18 cellular contexts compared by ENCODE assay signal in the genomic region with DNA sequence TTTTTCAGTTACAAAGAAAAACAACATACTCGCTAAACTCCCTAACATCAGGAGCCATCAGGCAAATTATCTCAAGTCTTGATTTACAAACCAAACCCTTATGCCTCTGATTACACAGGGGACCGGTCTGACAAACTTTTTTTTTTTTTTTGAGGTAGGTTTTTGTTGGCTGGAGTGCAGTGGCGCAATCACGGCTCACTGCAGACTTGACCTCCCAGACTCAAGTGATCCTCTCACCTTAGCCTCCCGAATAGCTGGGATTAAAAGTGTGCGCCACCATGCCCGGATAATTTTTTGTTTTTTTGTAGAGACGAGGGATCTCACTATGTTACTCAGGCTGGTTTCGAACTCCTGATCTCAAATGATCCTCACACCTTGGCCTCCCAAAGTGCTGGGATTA. TPM values are rescaled to one million over a fixed set of nuclear protein-coding genes. Genes with fewer than 3 reads are reported as not detected.
DNase-seq lines count a peak whose midpoint lies in the region; ATAC-seq and TF ChIP-seq lines count a peak whose summit lies in the region.
"Had no signal": no experiment of that assay in that cellular context is flagged by ENCODE, and none has a peak within 500 bp of the region (broad histone marks: within the 10 kb centered on the region; RNA-seq: fewer than 3 reads in every experiment).

No MANE protein-coding gene starts in this region.

- no peak for ATAC-seq in GM23338
- no peak for ATAC-seq in WTC11
- ATAC-seq in left lung: peak; percentile 3
- no peak for ATAC-seq in GM21390 (IDR thresholded peaks at IDR 0.05; ENCODE audit: unreplicated experiment)
- no peak for ATAC-seq in HG03135 (IDR thresholded peaks at IDR 0.05; ENCODE audit: unreplicated experiment)
- ATAC-seq: A549, HepG2, Panc1 had no signal

- H3K4me1 ChIP-seq in GM23338 (ENCODE audit: insufficient read depth): peaks cover 6% of the 10 kb centered on the region; the same call in 1 of the 2 replicates
- H3K4me1 ChIP-seq in left lung: peaks cover 7 to 17% of the 10 kb centered on the region in 2 donors
- H3K4me1 ChIP-seq in smooth muscle cell (ENCODE audit: low read depth): no peaks in the 10 kb centered on the region
- H3K4me1 ChIP-seq: A549 had no signal

- 97% methylated on average over 9 of the region's 9 CpGs for WGBS in smooth muscle cell (ENCODE audit: low lambda C conversion rate)

- TF ChIP-seq CTCF in GM23338 (conservative IDR thresholded peaks at IDR 0.05; ENCODE audit: low read depth in 2 of 2): no peak
- TF ChIP-seq CTCF in WTC11 (IDR thresholded peaks at IDR 0.05): no peak
- no peak for TF ChIP-seq CTCF in left lung (IDR thresholded peaks at IDR 0.05)
- TF ChIP-seq CTCF in smooth muscle cell (IDR thresholded peaks at IDR 0.05; ENCODE audit: borderline replicate concordance, insufficient read depth, poor library complexity, severe bottlenecking): no peak

- H3K36me3 ChIP-seq in GM23338 (ENCODE audit: insufficient read depth): no peaks in the 10 kb centered on the region; the same call in 1 of the 2 replicates
- peaks cover 0 to 29% of the 10 kb centered on the region in 2 donors for H3K36me3 ChIP-seq in left lung
- no peaks in the 10 kb centered on the region for H3K36me3 ChIP-seq in smooth muscle cell (ENCODE audit: low read depth)

- no peaks in the 10 kb centered on the region for H3K9me3 Mint-ChIP-seq in GM23338
- H3K9me3 Mint-ChIP-seq in WTC11: no peaks in the 10 kb centered on the region

- H3F3A ChIP-seq in GM23338 (replicated peaks; ENCODE audit: low read depth) (peaks cover 13% of the 10 kb centered on the region), smooth muscle cell (ENCODE audit: low read depth) (peaks cover 2% of the 10 kb centered on the region)

- H3K27ac Mint-ChIP-seq in GM23338 (no peak overlapping the region), WTC11 (0 out of 2 replicates have a peak overlapping the region, but pooled peaks have one; percentile 14)

- CTCF ChIA-PET in WTC11 (lab: Charles Lee): interaction anchor here (0.6 kb wide), 1 partner anchor 90 kb away, joined by 3 read pairs; no protein-coding TSS in a partner anchor

- POLR2A ChIA-PET in WTC11 (lab: Charles Lee): no interaction called here

- peaks cover 27% of the 10 kb centered on the region for H3K36me3 Mint-ChIP-seq in GM23338 (ENCODE audit: low read depth)
- H3K36me3 Mint-ChIP-seq in WTC11: peaks cover 13% of the 10 kb centered on the region

- H3K4me3 Mint-ChIP-seq in GM23338 (no peak overlapping the region), WTC11 (no peak overlapping the region)

- H3K27ac ChIP-seq in GM23338 (ENCODE audit: low read depth): 0 out of 2 replicates have a peak overlapping the region, but pooled peaks have one; percentile 89
- peak overlapping the region; percentile 69 to 73 for H3K27ac ChIP-seq in left lung
- H3K27ac ChIP-seq in smooth muscle cell (ENCODE audit: low read depth): peak overlapping the region; percentile 86
- H3K27ac ChIP-seq: A549 had no signal

- no peak overlapping the region for H3K9ac ChIP-seq in smooth muscle cell (ENCODE audit: low read depth)

- no peak overlapping the region for H3K4me3 ChIP-seq in GM23338
- H3K4me3 ChIP-seq in left lung: no peak overlapping the region
- H3K4me3 ChIP-seq in smooth muscle cell: no peak overlapping the region
- H3K4me3 ChIP-seq: A549 had no signal

- no peak overlapping the region for H3K4me2 ChIP-seq in GM23338
- no peak overlapping the region for H3K4me2 ChIP-seq in smooth muscle cell
- H3K4me2 ChIP-seq: A549 had no signal

- H2AFZ ChIP-seq in GM23338: no peak overlapping the region
- H2AFZ ChIP-seq in smooth muscle cell (ENCODE audit: low read depth): no peak overlapping the region

- H3K27me3 ChIP-seq in GM23338 (ENCODE audit: insufficient read depth) (no peaks in the 10 kb centered on the region), left lung (no peaks in the 10 kb centered on the region), smooth muscle cell (ENCODE audit: low read depth) (no peaks in the 10 kb centered on the region)

- H3K4me1 Mint-ChIP-seq in GM23338 (peaks cover 6% of the 10 kb centered on the region; the same call in 2 of the 3 replicates), WTC11 (peaks cover 11% of the 10 kb centered on the region)

- H3K9me3 ChIP-seq in left lung (no peaks in the 10 kb centered on the region), smooth muscle cell (replicated peaks; ENCODE audit: low read depth) (no peaks in the 10 kb centered on the region)
- H3K9me3 ChIP-seq: A549 had no signal

- H3K79me2 ChIP-seq in GM23338 (replicated peaks; ENCODE audit: insufficient read depth) (peaks cover 7% of the 10 kb centered on the region), smooth muscle cell (ENCODE audit: low read depth) (peaks cover 11% of the 10 kb centered on the region)

- intact Hi-C loops in left lung (cut with DNase I): no loop called here

- H3K27me3 Mint-ChIP-seq in GM23338 (ENCODE audit: insufficient read depth, low read depth, poor library complexity) (peaks cover 4% of the 10 kb centered on the region), WTC11 (ENCODE audit: low read depth) (no peaks in the 10 kb centered on the region; the same call in 1 of the 2 replicates)

- H3K9me2 ChIP-seq in GM23338 (ENCODE audit: insufficient read depth): no peaks in the 10 kb centered on the region

- DNase-seq in GM23338 (ENCODE audit: low spot score): no peak
- DNase-seq in WTC11 (ENCODE audit: low spot score): no peak
- DNase-seq in left lung: peak in 1 of 2 donors; percentile 30
- DNase-seq in smooth muscle cell (lab: John Stamatoyannopoulos, UW; ENCODE audit: unreplicated experiment): no peak
- no peak for DNase-seq in activated CD4-positive, CD25-positive, alpha-beta regulatory T cell (lab: John Stamatoyannopoulos, UW)
- DNase-seq in NAMALWA (ENCODE audit: low spot score): no peak
- DNase-seq: C1 segment of cervical spinal cord, NCI-H1105, NCI-H1694 treated with DMSO at 0.1 percent for 48 hours, NCI-H2107, NCI-H2227 treated with DMSO at 0.1 percent for 48 hours had no signal

- H4K20me1 ChIP-seq in GM23338 (replicated peaks; ENCODE audit: insufficient read depth) (no peaks in the 10 kb centered on the region; the same call in 1 of the 2 replicates), smooth muscle cell (ENCODE audit: low read depth) (no peaks in the 10 kb centered on the region)

TF ChIP-seq in WTC11, 78 proteins besides CTCF, POLR2A, EP300 and RAD21:
- TF ChIP-seq SOX15 (CRISPR knock-in tag; IDR thresholded peaks at IDR 0.05) (no peak), ZNF138 (CRISPR knock-in tag; conservative IDR thresholded peaks at IDR 0.05) (no peak), NR1H2 (CRISPR knock-in tag; IDR thresholded peaks at IDR 0.05) (no peak), SMAD4 (CRISPR knock-in tag; IDR thresholded peaks at IDR 0.05) (no peak), CREM (CRISPR knock-in tag; IDR thresholded peaks at IDR 0.05) (no peak)
- TF ChIP-seq, protein P1, sequence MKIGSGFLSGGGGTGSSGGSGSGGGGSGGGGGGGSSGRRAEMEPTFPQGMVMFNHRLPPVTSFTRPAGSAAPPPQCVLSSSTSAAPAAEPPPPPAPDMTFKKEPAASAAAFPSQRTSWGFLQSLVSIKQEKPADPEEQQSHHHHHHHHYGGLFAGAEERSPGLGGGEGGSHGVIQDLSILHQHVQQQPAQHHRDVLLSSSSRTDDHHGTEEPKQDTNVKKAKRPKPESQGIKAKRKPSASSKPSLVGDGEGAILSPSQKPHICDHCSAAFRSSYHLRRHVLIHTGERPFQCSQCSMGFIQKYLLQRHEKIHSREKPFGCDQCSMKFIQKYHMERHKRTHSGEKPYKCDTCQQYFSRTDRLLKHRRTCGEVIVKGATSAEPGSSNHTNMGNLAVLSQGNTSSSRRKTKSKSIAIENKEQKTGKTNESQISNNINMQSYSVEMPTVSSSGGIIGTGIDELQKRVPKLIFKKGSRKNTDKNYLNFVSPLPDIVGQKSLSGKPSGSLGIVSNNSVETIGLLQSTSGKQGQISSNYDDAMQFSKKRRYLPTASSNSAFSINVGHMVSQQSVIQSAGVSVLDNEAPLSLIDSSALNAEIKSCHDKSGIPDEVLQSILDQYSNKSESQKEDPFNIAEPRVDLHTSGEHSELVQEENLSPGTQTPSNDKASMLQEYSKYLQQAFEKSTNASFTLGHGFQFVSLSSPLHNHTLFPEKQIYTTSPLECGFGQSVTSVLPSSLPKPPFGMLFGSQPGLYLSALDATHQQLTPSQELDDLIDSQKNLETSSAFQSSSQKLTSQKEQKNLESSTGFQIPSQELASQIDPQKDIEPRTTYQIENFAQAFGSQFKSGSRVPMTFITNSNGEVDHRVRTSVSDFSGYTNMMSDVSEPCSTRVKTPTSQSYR (CRISPR knock-in tag; IDR thresholded peaks at IDR 0.05): no peak
- TF ChIP-seq, protein P2, sequence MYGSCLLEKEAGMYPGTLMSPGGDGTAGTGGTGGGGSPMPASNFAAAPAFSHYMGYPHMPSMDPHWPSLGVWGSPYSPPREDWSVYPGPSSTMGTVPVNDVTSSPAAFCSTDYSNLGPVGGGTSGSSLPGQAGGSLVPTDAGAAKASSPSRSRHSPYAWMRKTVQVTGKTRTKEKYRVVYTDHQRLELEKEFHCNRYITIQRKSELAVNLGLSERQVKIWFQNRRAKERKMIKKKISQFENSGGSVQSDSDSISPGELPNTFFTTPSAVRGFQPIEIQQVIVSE (CRISPR knock-in tag; IDR thresholded peaks at IDR 0.05; ENCODE audit: borderline replicate concordance): no peak

RNA-seq across cellular contexts. Expression of a gene that starts 3.8 kb away (rescaled TPM):
- total RNA-seq in GM23338 (2014; rRNA removed; shearing (Covaris generic)): 99.7 and 117 TPM in 2 replicates
- 81.5 and 86.5 TPM in 2 replicates for polyA plus RNA-seq in GM23338 (2016; fragmentation: Nextera tagmentation; extraction: Ambion mirVana)
- 65.6 to 75.1 TPM (median 67.4 TPM) in 3 replicates for total RNA-seq in WTC11 (2021)
- total RNA-seq in left lung: 10 to 100 TPM; 26.8 to 42.3 TPM
- 18.9 and 24.0 TPM in 2 replicates for total RNA-seq in smooth muscle cell
- polyA plus RNA-seq in smooth muscle cell: 63.3 and 66.5 TPM in 2 replicates

RNA-seq across cellular contexts. Expression of a gene that starts 35.3 kb away (rescaled TPM):
- 36.0 and 40.4 TPM in 2 replicates for total RNA-seq in GM23338 (2014; rRNA removed; shearing (Covaris generic))
- polyA plus RNA-seq in GM23338 (2016; fragmentation: Nextera tagmentation; extraction: Ambion mirVana) (15.1 and 15.4 TPM in 2 replicates), smooth muscle cell (39.7 and 42.8 TPM in 2 replicates)
- total RNA-seq in WTC11 (2021) (56.8 to 63.0 TPM (median 59.8 TPM) in 3 replicates), left lung (10 to 100 TPM; 75.4 to 82.0 TPM), smooth muscle cell (30.0 and 34.2 TPM in 2 replicates)

RNA-seq across cellular contexts. Expression of a gene that starts 47.6 kb away (rescaled TPM):
- total RNA-seq in GM23338 (2014; rRNA removed; shearing (Covaris generic)): 26.1 and 28.2 TPM in 2 replicates
- polyA plus RNA-seq in GM23338 (2016; fragmentation: Nextera tagmentation; extraction: Ambion mirVana): 11.7 and 11.8 TPM in 2 replicates
- 20.5 to 21.3 TPM (median 20.8 TPM) in 3 replicates for total RNA-seq in WTC11 (2021)
- total RNA-seq in left lung: 1 to 10 TPM in 1 of 2 donors, under 1 TPM in 1; 0.99 to 2.8 TPM
- total RNA-seq in smooth muscle cell: 0.22 and 0.54 TPM in 2 replicates
- 1.3 TPM in 1 of 2 replicates, not detected in the other for polyA plus RNA-seq in smooth muscle cell
- total RNA-seq: G401, HepG2, MCF 10A had no signal
- polyA plus RNA-seq: HepG2 had no signal
